ENCODE assay signal across 16 cellular contexts in the genomic region with DNA sequence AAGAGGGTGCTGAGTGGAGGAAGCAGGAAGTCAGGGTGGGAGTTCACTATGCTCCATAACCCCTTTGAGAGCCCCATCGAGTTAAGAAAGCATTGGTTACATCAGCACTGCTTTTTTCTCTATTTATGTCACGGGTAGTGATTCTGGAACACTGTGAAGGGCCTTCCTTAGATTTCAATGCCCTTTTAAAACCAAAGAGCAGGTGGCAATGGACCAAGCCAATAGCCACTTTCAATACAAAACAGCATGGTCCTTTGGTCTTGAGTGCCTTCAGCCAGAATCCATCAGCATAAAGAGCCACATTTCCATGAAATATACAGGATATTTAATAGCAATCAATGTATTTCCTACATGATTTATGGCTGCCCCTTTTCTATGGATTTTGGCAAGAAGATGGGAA.
"Had no signal": no experiment of that assay in that cellular context is flagged by ENCODE, and none has a peak within 500 bp of the region (broad histone marks: within the 10 kb centered on the region; RNA-seq: fewer than 3 reads in every experiment).

No MANE protein-coding gene starts in this region.

- H3K36me3 ChIP-seq: adrenal gland, esophagus muscularis mucosa, gastroesophageal sphincter, heart left ventricle, tibial artery had no signal

- H3K9me3 ChIP-seq: adrenal gland, esophagus muscularis mucosa, gastroesophageal sphincter, heart left ventricle, mucosa of descending colon, tibial artery had no signal

- DNase-seq: activated CD4-positive, alpha-beta T cell treated with anti-CD3 and anti-CD28 coated beads, Interleukin-2, amount 50 U/mL, for 48 hours; activated gamma-delta T cell treated with Interleukin-2 at 50 U/mL for 16 hours; adrenal gland; cerebellar nuclear complex; effector CD8-positive, alpha-beta T cell; heart left ventricle; left ventricle myocardium superior; mucosa of descending colon; naive B cell; right cardiac atrium; stimulated activated CD4-positive, alpha-beta T cell treated with anti-CD3 and anti-CD28 coated beads, Interleukin-2, amount 100 ng/mL, for 24 hours; stimulated activated naive CD4-positive, alpha-beta T cell treated with Interleukin-2 at 50 U/mL for 16 hours; tibial artery had no signal

- H3K27me3 ChIP-seq: esophagus muscularis mucosa, gastroesophageal sphincter, tibial artery had no signal

- H3K27ac ChIP-seq: adrenal gland, esophagus muscularis mucosa, gastroesophageal sphincter, heart left ventricle had no signal

- H3K4me3 ChIP-seq: adrenal gland, esophagus muscularis mucosa, gastroesophageal sphincter, heart left ventricle, mucosa of descending colon, tibial artery had no signal

- H3K4me1 ChIP-seq: adrenal gland had no signal

- ATAC-seq: activated naive CD4-positive, alpha-beta T cell treated with anti-CD3 and anti-CD28 coated beads, Interleukin-2, amount 50 U/mL, for 72 hours; left ventricle myocardium superior; mucosa of descending colon; right cardiac atrium had no signal
